14 cellular contexts compared by ENCODE assay signal in genomic region chr3:169953462-169954141, GRCh38. TPM values are rescaled to one million over a fixed set of nuclear protein-coding genes. Genes with fewer than 3 reads are reported as not detected.
A peak's percentile ranks its signal among the peaks of the same experiment; 100 is the strongest.
DNase-seq lines count a peak whose midpoint lies in the region; ATAC-seq, FAIRE-seq and TF ChIP-seq lines count a peak whose summit lies in the region.
"Had no signal": no experiment of that assay in that cellular context is flagged by ENCODE, and none has a peak within 500 bp of the region (broad histone marks: within the 10 kb centered on the region; RNA-seq: fewer than 3 reads in every experiment).

No MANE protein-coding gene starts in this region.

- DNase-seq in EH (ENCODE audit: low read depth), result peak; percentile 67
- DNase-seq in astrocyte (ENCODE audit: low read depth), result peak; percentile 57
- DNase-seq in OCI-M2 (lab: John Stamatoyannopoulos, UW; ENCODE audit: unreplicated experiment), result no peak
- no peak for DNase-seq in NCI-H1930 (lab: John Stamatoyannopoulos, UW)
- DNase-seq in NCI-H1436 (lab: John Stamatoyannopoulos, UW), result no peak
- no peak for DNase-seq in epidermal melanocyte (ENCODE audit: insufficient read length, low spot score)
- DNase-seq: activated effector memory CD4-positive, alpha-beta T cell treated with anti-CD3 and anti-CD28 coated beads, Interleukin-2, amount 50 U/mL, for 16 hours; foreskin fibroblast; NCI-H2171 treated with DMSO at 0.1 percent for 48 hours; transverse colon had no signal

- no peak overlapping the region for H3K4me2 ChIP-seq in astrocyte (ENCODE audit: low read length)

- H3K36me3 Mint-ChIP-seq in astrocyte (ENCODE audit: low read depth, unreplicated experiment), result no peaks in the 10 kb centered on the region

- no peak for TF ChIP-seq CTCF in astrocyte (IDR thresholded peaks at IDR 0.05; ENCODE audit: insufficient read depth, low read depth, low read length)

- H3K4me1 ChIP-seq in astrocyte (ENCODE audit: insufficient read depth, low read length), result no peaks in the 10 kb centered on the region

- no peak overlapping the region for H3K27ac ChIP-seq in astrocyte (ENCODE audit: low read depth, low read length)
- H3K27ac ChIP-seq: transverse colon had no signal

- H3K9me3 Mint-ChIP-seq in astrocyte (ENCODE audit: unreplicated experiment), result no peaks in the 10 kb centered on the region

- H3K36me3 ChIP-seq in astrocyte (ENCODE audit: insufficient read depth, low read length), result no peaks in the 10 kb centered on the region
- H3K36me3 ChIP-seq: transverse colon had no signal

- H3K4me3 ChIP-seq in astrocyte (ENCODE audit: insufficient read depth, low read depth, low read length), result no peak overlapping the region
- H3K4me3 ChIP-seq: transverse colon had no signal

- H4K20me1 ChIP-seq in astrocyte (ENCODE audit: insufficient read depth, low read length), result no peaks in the 10 kb centered on the region

- H3K27me3 ChIP-seq in astrocyte (ENCODE audit: insufficient read depth, low read length), result no peaks in the 10 kb centered on the region
- H3K27me3 ChIP-seq: transverse colon had no signal

- H3K9me3 ChIP-seq in astrocyte (ENCODE audit: insufficient read depth, low read depth, low read length), result no peaks in the 10 kb centered on the region
- H3K9me3 ChIP-seq: transverse colon had no signal

- H3K27ac Mint-ChIP-seq in astrocyte (ENCODE audit: unreplicated experiment), result peak overlapping the region; percentile 10
- H3K27ac Mint-ChIP-seq: progenitor cell of endocrine pancreas had no signal

- H3K4me1 Mint-ChIP-seq in astrocyte (ENCODE audit: low read depth, unreplicated experiment), result peaks cover 11% of the 10 kb centered on the region

- H3K4me3 Mint-ChIP-seq in astrocyte (ENCODE audit: unreplicated experiment), result no peak overlapping the region

- no peak for FAIRE-seq in astrocyte (lab: Jason Lieb, UNC)

- no peaks in the 10 kb centered on the region for H3K79me2 ChIP-seq in astrocyte (ENCODE audit: insufficient read depth, low read length)

- H3K27me3 Mint-ChIP-seq in astrocyte (ENCODE audit: low read depth, unreplicated experiment), result no peaks in the 10 kb centered on the region

- ATAC-seq in GM19452 (IDR thresholded peaks at IDR 0.05; ENCODE audit: unreplicated experiment) (peak; percentile 15), HG03159 (IDR thresholded peaks at IDR 0.05; ENCODE audit: unreplicated experiment) (peak; percentile 30)
- ATAC-seq: Right ventricle myocardium inferior had no signal

- no peak overlapping the region for H2AFZ ChIP-seq in astrocyte (ENCODE audit: low read depth, low read length)

- H3K9ac ChIP-seq in astrocyte (ENCODE audit: low read length), result no peak overlapping the region

RNA-seq across cellular contexts. Expression of gene SEC62, which starts 13.0 kb away (rescaled TPM):
- 117 and 122 TPM in 2 replicates for total RNA-seq in astrocyte

RNA-seq across cellular contexts. Expression of gene SAMD7, which starts 42.2 kb away (rescaled TPM):
- total RNA-seq in astrocyte, result not detected in 2 replicates
- total RNA-seq: progenitor cell of endocrine pancreas, Right ventricle myocardium inferior, transverse colon had no signal

Comparison
In these comparisons a context has a peak if more than half of its experiments do, and no peak if none do; other contexts are left out.
1. DNase-seq: peak in EH (single experiment) and astrocyte (single experiment); none in OCI-M2 (single experiment), NCI-H1930 (0 of 2), NCI-H1436 (single experiment) and epidermal melanocyte (single experiment).